27 cellular contexts compared by ENCODE assay signal in the genomic region with DNA sequence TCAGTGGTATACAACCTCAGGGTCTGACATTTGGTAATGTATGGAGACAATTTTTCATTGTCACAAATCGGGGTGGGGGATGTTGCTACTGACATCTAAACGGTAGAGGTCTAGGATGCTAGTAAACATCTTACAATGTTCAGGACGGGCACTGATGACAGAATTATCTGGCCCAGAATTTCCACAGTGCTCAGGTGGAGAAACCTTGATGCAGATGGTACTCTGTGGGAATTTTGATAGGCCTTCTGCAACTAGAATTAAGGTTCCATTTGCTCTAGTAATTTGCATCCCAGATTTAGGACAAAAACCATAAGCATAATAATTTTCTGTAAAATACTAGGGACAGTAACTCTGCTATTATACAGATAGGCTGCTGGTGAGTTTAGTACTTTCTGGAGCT. TPM values are rescaled to one million over a fixed set of nuclear protein-coding genes. Genes with fewer than 3 reads are reported as not detected.
A peak's percentile ranks its signal among the peaks of the same experiment; 100 is the strongest.
DNase-seq lines count a peak whose midpoint lies in the region; ATAC-seq and TF ChIP-seq lines count a peak whose summit lies in the region.
"Had no signal": no experiment of that assay in that cellular context is flagged by ENCODE, and none has a peak within 500 bp of the region (broad histone marks: within the 10 kb centered on the region; RNA-seq: fewer than 3 reads in every experiment).

No MANE protein-coding gene starts in this region.

- DNase-seq in activated T-cell treated with anti-CD3 and anti-CD28 coated beads, Interleukin-2, amount 50 U/mL, for 24 hours: no peak
- DNase-seq in activated T-cell treated with anti-CD3 and anti-CD28 coated beads, Interleukin-2, amount 50 U/mL, for 1 hour: no peak
- no peak for DNase-seq in CD8-positive, alpha-beta T cell
- no peak for DNase-seq in activated CD8-positive, alpha-beta T cell treated with anti-CD3 and anti-CD28 coated beads, Interleukin-2, amount 10 ng/mL, durations not matched to agents 7 days and 5 days
- no peak for DNase-seq in epithelial cell of prostate (ENCODE audit: low read depth, low spot score)
- DNase-seq in brain microvascular endothelial cell: no peak
- DNase-seq in COLO829 (ENCODE audit: low spot score): no peak
- DNase-seq: 8988T; CD4-positive, CD25-positive, alpha-beta regulatory T cell; COR-L47; GDM1; Karpas-422; NCI-H1092 treated with DMSO at 0.1 percent for 48 hours; NCI-H1436; NCI-H187 treated with DMSO at 0.1 percent for 48 hours; NCI-H446; NCI-H524 treated with DMSO at 0.1 percent for 48 hours; NCI-H774; NK-92 treated with Interleukin-12 subunit alpha and Interleukin-12 subunit beta, amount 100 ng/mL, for 24 hours; PC-3; SJCRH30 had no signal

- ATAC-seq in CD8-positive, alpha-beta T cell: no peak
- no peak for ATAC-seq in activated CD8-positive, alpha-beta T cell treated with anti-CD3 and anti-CD28 coated beads, Interleukin-2, amount 10 ng/mL, durations not matched to agents 7 days and 5 days
- ATAC-seq in GM21390 (IDR thresholded peaks at IDR 0.05; ENCODE audit: unreplicated experiment): no peak
- ATAC-seq: GM12878, HCT116, HepG2, PC-3, SK-N-SH treated with all-trans-retinoic acid at 6 μM for 48 hours had no signal

- in situ Hi-C loops in brain microvascular endothelial cell (cut with HindIII; ENCODE audit: low pct_ligation_motif_present, low sequenced_read_pairs): no loop called here

- H3K27ac ChIP-seq in CD8-positive, alpha-beta T cell (ENCODE audit: low read depth, low read length): no peak overlapping the region
- H3K27ac ChIP-seq in epithelial cell of prostate (peak overlapping the region; percentile 78), brain microvascular endothelial cell (no peak overlapping the region)
- H3K27ac ChIP-seq: BLaER1, SJCRH30 had no signal

- peaks cover 54% of the 10 kb centered on the region for H3K36me3 ChIP-seq in CD8-positive, alpha-beta T cell (ENCODE audit: insufficient read depth, low read length)
- peaks cover 39% of the 10 kb centered on the region for H3K36me3 ChIP-seq in brain microvascular endothelial cell (replicated peaks)

- no peaks in the 10 kb centered on the region for H3K27me3 Mint-ChIP-seq in activated T-cell treated with anti-CD3 and anti-CD28 coated beads, Interleukin-2, amount 50 U/mL, for 24 hours
- H3K27me3 Mint-ChIP-seq in CD8-positive, alpha-beta T cell (ENCODE audit: low read depth): no peaks in the 10 kb centered on the region
- no peaks in the 10 kb centered on the region for H3K27me3 Mint-ChIP-seq in activated CD8-positive, alpha-beta T cell treated with anti-CD3 and anti-CD28 coated beads, Interleukin-2, amount 10 ng/mL, durations not matched to agents 7 days and 5 days (ENCODE audit: low read depth)
- H3K27me3 Mint-ChIP-seq: CD4-positive, CD25-positive, alpha-beta regulatory T cell had no signal

- H3K4me1 ChIP-seq in CD8-positive, alpha-beta T cell (ENCODE audit: insufficient read depth, low read length): no peaks in the 10 kb centered on the region

- POLR2A ChIA-PET in CD8-positive, alpha-beta T cell (lab: Charles Lee): no interaction called here
- POLR2A ChIA-PET in activated CD8-positive, alpha-beta T cell treated with anti-CD3 and anti-CD28 coated beads, Interleukin-2, amount 10 ng/mL, durations not matched to agents 7 days and 5 days (lab: Charles Lee): no interaction called here

- H3K27ac Mint-ChIP-seq in activated T-cell treated with anti-CD3 and anti-CD28 coated beads, Interleukin-2, amount 50 U/mL, for 24 hours: peak overlapping the region; percentile 96
- peak overlapping the region; percentile 32 for H3K27ac Mint-ChIP-seq in CD8-positive, alpha-beta T cell
- H3K27ac Mint-ChIP-seq in activated CD8-positive, alpha-beta T cell treated with anti-CD3 and anti-CD28 coated beads, Interleukin-2, amount 10 ng/mL, durations not matched to agents 7 days and 5 days: peak overlapping the region; percentile 13
- H3K27ac Mint-ChIP-seq: CD4-positive, CD25-positive, alpha-beta regulatory T cell had no signal

- no peak for TF ChIP-seq CTCF in CD8-positive, alpha-beta T cell (IDR thresholded peaks at IDR 0.05)
- TF ChIP-seq CTCF in brain microvascular endothelial cell (IDR thresholded peaks at IDR 0.05; ENCODE audit: low read depth, low read length, missing control alignments): no peak

- no peaks in the 10 kb centered on the region for H3K9me3 ChIP-seq in CD8-positive, alpha-beta T cell (ENCODE audit: low read length)
- H3K9me3 ChIP-seq: BLaER1, SJCRH30 had no signal

- CTCF ChIA-PET in CD8-positive, alpha-beta T cell (lab: Charles Lee): no interaction called here
- CTCF ChIA-PET in activated CD8-positive, alpha-beta T cell treated with anti-CD3 and anti-CD28 coated beads, Interleukin-2, amount 10 ng/mL, durations not matched to agents 7 days and 5 days (lab: Charles Lee): no interaction called here

- H3K27me3 ChIP-seq in CD8-positive, alpha-beta T cell (ENCODE audit: insufficient read depth, low read length): no peaks in the 10 kb centered on the region
- H3K27me3 ChIP-seq in brain microvascular endothelial cell (replicated peaks): no peaks in the 10 kb centered on the region
- H3K27me3 ChIP-seq: BLaER1, SJCRH30 had no signal

- peaks cover 99% of the 10 kb centered on the region for H3K36me3 Mint-ChIP-seq in activated T-cell treated with anti-CD3 and anti-CD28 coated beads, Interleukin-2, amount 50 U/mL, for 24 hours (ENCODE audit: low read depth)
- peaks cover 95% of the 10 kb centered on the region for H3K36me3 Mint-ChIP-seq in CD8-positive, alpha-beta T cell
- H3K36me3 Mint-ChIP-seq in activated CD8-positive, alpha-beta T cell treated with anti-CD3 and anti-CD28 coated beads, Interleukin-2, amount 10 ng/mL, durations not matched to agents 7 days and 5 days (ENCODE audit: low read depth): peaks cover 81% of the 10 kb centered on the region

- no peak overlapping the region for H3K4me3 Mint-ChIP-seq in activated T-cell treated with anti-CD3 and anti-CD28 coated beads, Interleukin-2, amount 50 U/mL, for 24 hours
- no peak overlapping the region for H3K4me3 Mint-ChIP-seq in CD8-positive, alpha-beta T cell
- no peak overlapping the region for H3K4me3 Mint-ChIP-seq in activated CD8-positive, alpha-beta T cell treated with anti-CD3 and anti-CD28 coated beads, Interleukin-2, amount 10 ng/mL, durations not matched to agents 7 days and 5 days
- H3K4me3 Mint-ChIP-seq: CD4-positive, CD25-positive, alpha-beta regulatory T cell had no signal

- H3K4me3 ChIP-seq in CD8-positive, alpha-beta T cell (ENCODE audit: low read depth, low read length): no peak overlapping the region
- no peak overlapping the region for H3K4me3 ChIP-seq in brain microvascular endothelial cell (ENCODE audit: low read depth, low read length)
- H3K4me3 ChIP-seq: BLaER1, GM12878, SJCRH30 had no signal

- peaks cover 55% of the 10 kb centered on the region for H3K4me1 Mint-ChIP-seq in activated T-cell treated with anti-CD3 and anti-CD28 coated beads, Interleukin-2, amount 50 U/mL, for 24 hours (ENCODE audit: low read depth)
- H3K4me1 Mint-ChIP-seq in CD8-positive, alpha-beta T cell (ENCODE audit: low read depth): peaks cover 28% of the 10 kb centered on the region
- peaks cover 22% of the 10 kb centered on the region for H3K4me1 Mint-ChIP-seq in activated CD8-positive, alpha-beta T cell treated with anti-CD3 and anti-CD28 coated beads, Interleukin-2, amount 10 ng/mL, durations not matched to agents 7 days and 5 days (ENCODE audit: low read depth)

- intact Hi-C loops in CD8-positive, alpha-beta T cell (cut with DNase I, micrococcal nuclease): no loop called here

- H3K9me3 Mint-ChIP-seq in activated T-cell treated with anti-CD3 and anti-CD28 coated beads, Interleukin-2, amount 50 U/mL, for 24 hours: peaks cover 2% of the 10 kb centered on the region
- no peaks in the 10 kb centered on the region for H3K9me3 Mint-ChIP-seq in CD8-positive, alpha-beta T cell
- H3K9me3 Mint-ChIP-seq in activated CD8-positive, alpha-beta T cell treated with anti-CD3 and anti-CD28 coated beads, Interleukin-2, amount 10 ng/mL, durations not matched to agents 7 days and 5 days (ENCODE audit: insufficient read depth): no peaks in the 10 kb centered on the region
- H3K9me3 Mint-ChIP-seq: CD4-positive, CD25-positive, alpha-beta regulatory T cell had no signal

RNA-seq across cellular contexts. Expression of a gene that starts 11.2 kb away (rescaled TPM):
- total RNA-seq in CD8-positive, alpha-beta T cell: 1 to 10 TPM; 6.6 to 6.9 TPM
- total RNA-seq in activated CD8-positive, alpha-beta T cell treated with anti-CD3 and anti-CD28 coated beads, Interleukin-2, amount 10 ng/mL, durations not matched to agents 7 days and 5 days: 10 to 100 TPM; 38.5 to 44.5 TPM

RNA-seq across cellular contexts. Expression of a gene that starts 48.6 kb away (rescaled TPM):
- 1 to 10 TPM in 1 of 2 experiments, under 1 TPM in 1; 0.72 to 1.1 TPM for total RNA-seq in CD8-positive, alpha-beta T cell
- total RNA-seq in activated CD8-positive, alpha-beta T cell treated with anti-CD3 and anti-CD28 coated beads, Interleukin-2, amount 10 ng/mL, durations not matched to agents 7 days and 5 days: 1 to 10 TPM; 1.5 to 1.6 TPM
- total RNA-seq: HepG2 had no signal

RNA-seq across cellular contexts. Expression of a gene that starts 50.8 kb away (rescaled TPM):
- total RNA-seq in CD8-positive, alpha-beta T cell: 1 to 10 TPM; 8.4 to 8.6 TPM
- total RNA-seq in activated CD8-positive, alpha-beta T cell treated with anti-CD3 and anti-CD28 coated beads, Interleukin-2, amount 10 ng/mL, durations not matched to agents 7 days and 5 days: 10 to 100 TPM; 12.2 to 13.0 TPM

Comparison
In these comparisons a context has a peak if more than half of its experiments do, and no peak if none do; other contexts are left out.
1. H3K27ac Mint-ChIP-seq: peak in every context shown above with its lines; median percentile 96 in activated T-cell treated with anti-CD3 and anti-CD28 coated beads, Interleukin-2, amount 50 U/mL, for 24 hours; 32 in CD8-positive, alpha-beta T cell; 13 in activated CD8-positive, alpha-beta T cell treated with anti-CD3 and anti-CD28 coated beads, Interleukin-2, amount 10 ng/mL, durations not matched to agents 7 days and 5 days.
2. RNA of a gene that starts 11.2 kb away (total RNA-seq): 38.5 to 44.5 TPM in activated CD8-positive, alpha-beta T cell treated with anti-CD3 and anti-CD28 coated beads, Interleukin-2, amount 10 ng/mL, durations not matched to agents 7 days and 5 days; 6.6 to 6.9 TPM in CD8-positive, alpha-beta T cell; every median in the first group is over 4 times any median in the second.